In genomic region chr12:53624956-53625355, GRCh38 we compare ENCODE assay signal across 8 cellular contexts. TPM values are rescaled to one million over a fixed set of nuclear protein-coding genes. Genes with fewer than 3 reads are reported as not detected.
A peak's percentile ranks its signal among the peaks of the same experiment; 100 is the strongest.
DNase-seq lines count a peak whose midpoint lies in the region; ATAC-seq and TF ChIP-seq lines count a peak whose summit lies in the region.

No MANE protein-coding gene starts in this region.

- 20 to 32% methylated on average over 4 of the region's 4 CpGs for WGBS in upper lobe of left lung, 2 donors

- H3K36me3 Mint-ChIP-seq in activated naive CD4-positive, alpha-beta T cell treated with anti-CD3 and anti-CD28 coated beads for 36 hours (ENCODE audit: low read depth), result peaks cover 4% of the 10 kb centered on the region

- ATAC-seq in lower lobe of right lung (no peak), upper lobe of left lung (ENCODE audit: low FRiP score in 2 of 2) (no peak), HG03108 (IDR thresholded peaks at IDR 0.05; ENCODE audit: unreplicated experiment) (no peak), GM19397 (IDR thresholded peaks at IDR 0.05; ENCODE audit: unreplicated experiment) (no peak), GM21381 (IDR thresholded peaks at IDR 0.05; ENCODE audit: unreplicated experiment) (no peak)

- no peaks in the 10 kb centered on the region for H3K27me3 Mint-ChIP-seq in activated naive CD4-positive, alpha-beta T cell treated with anti-CD3 and anti-CD28 coated beads for 36 hours (ENCODE audit: low read depth)

- peak overlapping the region; percentile 97 for H3K4me3 Mint-ChIP-seq in activated naive CD4-positive, alpha-beta T cell treated with anti-CD3 and anti-CD28 coated beads for 36 hours

- H3K27me3 ChIP-seq in lower lobe of right lung (ENCODE audit: low read depth) (no peaks in the 10 kb centered on the region), upper lobe of left lung (no peaks in the 10 kb centered on the region)

- H3K4me3 ChIP-seq in astrocyte of the cerebellum (ENCODE audit: low read depth, low read length), result peak overlapping the region; percentile 68
- H3K4me3 ChIP-seq in lower lobe of right lung, result peak overlapping the region; percentile 67
- H3K4me3 ChIP-seq in upper lobe of left lung, result peak overlapping the region; percentile 54 to 68 (median 66)

- no peaks in the 10 kb centered on the region for H3K9me3 Mint-ChIP-seq in activated naive CD4-positive, alpha-beta T cell treated with anti-CD3 and anti-CD28 coated beads for 36 hours

- intact Hi-C loops in activated naive CD4-positive, alpha-beta T cell treated with anti-CD3 and anti-CD28 coated beads for 36 hours (cut with micrococcal nuclease), result no loop called here
- intact Hi-C loops in lower lobe of right lung (cut with DNase I), result no loop called here

- CTCF ChIA-PET in activated naive CD4-positive, alpha-beta T cell treated with anti-CD3 and anti-CD28 coated beads for 36 hours (lab: Charles Lee), result interaction anchor here (0.9 to 3.0 kb wide), 3 partner anchors 17 to 81 kb away, joined by 3 to 12 read pairs (median 3); no protein-coding TSS in a partner anchor

- H3K27ac ChIP-seq in lower lobe of right lung (peak overlapping the region; percentile 91), upper lobe of left lung (peak overlapping the region; percentile 87 to 98 (median 94))

- TF ChIP-seq EP300 in upper lobe of left lung (IDR thresholded peaks at IDR 0.05), result no peak

- H3K27ac Mint-ChIP-seq in activated naive CD4-positive, alpha-beta T cell treated with anti-CD3 and anti-CD28 coated beads for 36 hours, result peak overlapping the region; percentile 96

- TF ChIP-seq CTCF in astrocyte of the cerebellum (IDR thresholded peaks at IDR 0.05; ENCODE audit: low read depth, low read length, missing control alignments) (no peak), lower lobe of right lung (IDR thresholded peaks at IDR 0.05) (no peak), upper lobe of left lung (IDR thresholded peaks at IDR 0.05) (no peak)

- H3K9me3 ChIP-seq in lower lobe of right lung (no peaks in the 10 kb centered on the region), upper lobe of left lung (no peaks in the 10 kb centered on the region)

- H3K4me1 ChIP-seq in lower lobe of right lung (peaks cover 41% of the 10 kb centered on the region), upper lobe of left lung (peaks cover 30 to 52% (median 36%) of the 10 kb centered on the region in 4 donors)

- in situ Hi-C loops in astrocyte of the cerebellum (cut with HindIII; ENCODE audit: low sequenced_read_pairs), result no loop called here

- peaks cover 44% of the 10 kb centered on the region for H3K4me1 Mint-ChIP-seq in activated naive CD4-positive, alpha-beta T cell treated with anti-CD3 and anti-CD28 coated beads for 36 hours (ENCODE audit: low read depth)

- H3K36me3 ChIP-seq in lower lobe of right lung (no peaks in the 10 kb centered on the region), upper lobe of left lung (peaks cover 0 to 3% (median 0%) of the 10 kb centered on the region in 4 donors)

- no peak for DNase-seq in activated naive CD4-positive, alpha-beta T cell treated with anti-CD3 and anti-CD28 coated beads for 36 hours
- no peak for DNase-seq in activated naive CD4-positive, alpha-beta T cell treated with anti-CD3 and anti-CD28 coated beads, Interleukin-2, amount 50 U/mL, for 16 hours
- DNase-seq in astrocyte of the cerebellum (ENCODE audit: low read depth), result no peak
- no peak for DNase-seq in lower lobe of right lung
- no peak for DNase-seq in upper lobe of left lung

- TF ChIP-seq POLR2A in upper lobe of left lung (IDR thresholded peaks at IDR 0.05), result no peak

RNA-seq across cellular contexts. Expression of gene ATF7, which starts 1.2 kb away (rescaled TPM):
- 10 to 100 TPM; 19.7 to 19.8 TPM for total RNA-seq in activated naive CD4-positive, alpha-beta T cell treated with anti-CD3 and anti-CD28 coated beads for 36 hours
- total RNA-seq in lower lobe of right lung (61.2 TPM), upper lobe of left lung (10 to 100 TPM; 23.4 to 48.9 (median 41.2) TPM)

RNA-seq across cellular contexts. Expression of gene ATP5MC2, which starts 50.9 kb away (rescaled TPM):
- total RNA-seq in activated naive CD4-positive, alpha-beta T cell treated with anti-CD3 and anti-CD28 coated beads for 36 hours, result 100 to 1,000 TPM; 443 to 466 TPM
- 264 TPM for total RNA-seq in lower lobe of right lung
- 100 to 1,000 TPM; 140 to 273 (median 206) TPM for total RNA-seq in upper lobe of left lung
